Comparison of ENCODE assay signal across 1 cellular context in the genomic region with DNA sequence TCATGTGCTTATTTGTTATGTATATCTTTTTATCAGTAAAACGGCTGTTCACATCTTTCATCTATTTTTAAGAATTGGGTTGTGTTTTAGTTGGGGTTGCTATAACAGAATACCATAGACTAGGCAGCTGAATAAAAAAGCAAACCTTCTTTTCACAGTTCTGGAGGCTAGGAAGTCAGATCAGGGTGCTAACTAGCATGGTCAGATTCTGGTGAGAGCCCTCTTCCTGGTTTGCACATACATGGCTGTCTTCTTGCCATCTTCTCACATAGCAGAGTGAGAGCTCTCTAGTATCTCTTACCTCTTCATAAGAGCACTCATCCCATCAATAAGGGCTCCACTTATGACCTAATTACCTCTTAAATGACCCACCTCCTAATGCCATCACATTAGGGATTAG.
TF ChIP-seq lines count a peak whose summit lies in the region.

No MANE protein-coding gene starts in this region.

TF ChIP-seq in K562, 482 proteins besides CTCF, POLR2A, EP300 and RAD21:
- TF ChIP-seq STAT5A (IDR thresholded peaks at IDR 0.05; ENCODE audit: borderline replicate concordance, low read length) (no peak), ETV1 (tag; conservative IDR thresholded peaks at IDR 0.05; ENCODE audit: low read depth) (no peak), TAL1 (IDR thresholded peaks at IDR 0.05) (no peak), SNIP1 (IDR thresholded peaks at IDR 0.05; ENCODE audit: low read depth) (no peak), ZNF282 (CRISPR knock-in tag; IDR thresholded peaks at IDR 0.05) (no peak), TAF1 (IDR thresholded peaks at IDR 0.05; ENCODE audit: control insufficient read depth, extremely low read depth, insufficient read depth, low read length, severe bottlenecking) (no peak), WHSC1 (IDR thresholded peaks at IDR 0.05; ENCODE audit: low read length) (no peak), NR2F6 (CRISPR knock-in tag; IDR thresholded peaks at IDR 0.05) (no peak)
- TF ChIP-seq, protein P1, sequence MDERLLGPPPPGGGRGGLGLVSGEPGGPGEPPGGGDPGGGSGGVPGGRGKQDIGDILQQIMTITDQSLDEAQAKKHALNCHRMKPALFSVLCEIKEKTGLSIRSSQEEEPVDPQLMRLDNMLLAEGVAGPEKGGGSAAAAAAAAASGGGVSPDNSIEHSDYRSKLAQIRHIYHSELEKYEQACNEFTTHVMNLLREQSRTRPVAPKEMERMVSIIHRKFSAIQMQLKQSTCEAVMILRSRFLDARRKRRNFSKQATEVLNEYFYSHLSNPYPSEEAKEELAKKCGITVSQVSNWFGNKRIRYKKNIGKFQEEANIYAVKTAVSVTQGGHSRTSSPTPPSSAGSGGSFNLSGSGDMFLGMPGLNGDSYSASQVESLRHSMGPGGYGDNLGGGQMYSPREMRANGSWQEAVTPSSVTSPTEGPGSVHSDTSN (CRISPR knock-in tag; IDR thresholded peaks at IDR 0.05; ENCODE audit: low read depth), result no peak
- TF ChIP-seq, protein P1 (tag; conservative IDR thresholded peaks at IDR 0.05; ENCODE audit: low read depth), result no peak
